Comparison of ENCODE assay signal across 17 cellular contexts in the genomic region with DNA sequence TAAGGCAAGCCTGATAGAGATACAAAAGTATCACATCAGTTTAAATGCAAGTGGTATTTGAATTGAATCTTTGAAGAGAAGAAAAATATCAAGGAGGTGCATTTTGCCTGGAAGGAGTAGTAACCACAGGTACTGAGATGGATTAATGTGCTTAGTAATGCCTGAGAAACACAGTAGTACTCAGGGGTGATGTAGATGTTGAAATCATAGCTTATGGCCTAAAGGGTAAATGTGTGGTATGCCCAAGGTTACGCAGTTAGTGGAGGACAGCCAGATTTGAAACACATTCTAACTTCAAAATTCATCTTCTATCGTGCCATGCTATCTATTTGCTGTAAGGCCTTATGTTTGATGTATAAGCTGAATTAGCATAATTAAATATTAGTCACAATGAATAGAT.
"Had no signal": no experiment of that assay in that cellular context is flagged by ENCODE, and none has a peak within 500 bp of the region (broad histone marks: within the 10 kb centered on the region; RNA-seq: fewer than 3 reads in every experiment).

No MANE protein-coding gene starts in this region.

- DNase-seq: cerebellar nuclear complex; colonic mucosa; dermis blood vessel endothelial cell; glutamatergic neuron; immature natural killer cell; left colon; left ventricle myocardium superior; mesendoderm; naive B cell; right cardiac atrium; small intestine; stimulated activated CD4-positive, alpha-beta T cell treated with anti-CD3 and anti-CD28 coated beads, Interleukin-12 subunit alpha, Interleukin-12 subunit beta, amount 100 ng/mL, for 4 hours; stimulated activated naive CD4-positive, alpha-beta T cell treated with Interleukin-2 at 50 U/mL for 16 hours had no signal

- H3K4me3 ChIP-seq: colonic mucosa, gastroesophageal sphincter, lung had no signal

- H3K27me3 Mint-ChIP-seq: naive B cell, type B pancreatic cell had no signal

- H3K27ac ChIP-seq: colonic mucosa, gastroesophageal sphincter had no signal

- ATAC-seq: gastroesophageal sphincter, left colon, left ventricle myocardium superior, right cardiac atrium had no signal

- H3K27ac Mint-ChIP-seq: immature natural killer cell, naive B cell, nephron, type B pancreatic cell had no signal

- H3K36me3 ChIP-seq: colonic mucosa, gastroesophageal sphincter had no signal

- H3K4me1 Mint-ChIP-seq: naive B cell, nephron had no signal

- H3K9me3 Mint-ChIP-seq: immature natural killer cell, naive B cell, nephron, type B pancreatic cell had no signal

- H3K4me1 ChIP-seq: colonic mucosa, gastroesophageal sphincter had no signal

- H3K27me3 ChIP-seq: colonic mucosa, gastroesophageal sphincter had no signal

- H3K36me3 Mint-ChIP-seq: immature natural killer cell had no signal

- H3K4me3 Mint-ChIP-seq: immature natural killer cell, naive B cell, nephron, type B pancreatic cell had no signal

- H3K9me3 ChIP-seq: colonic mucosa, gastroesophageal sphincter had no signal
